In the genomic region with DNA sequence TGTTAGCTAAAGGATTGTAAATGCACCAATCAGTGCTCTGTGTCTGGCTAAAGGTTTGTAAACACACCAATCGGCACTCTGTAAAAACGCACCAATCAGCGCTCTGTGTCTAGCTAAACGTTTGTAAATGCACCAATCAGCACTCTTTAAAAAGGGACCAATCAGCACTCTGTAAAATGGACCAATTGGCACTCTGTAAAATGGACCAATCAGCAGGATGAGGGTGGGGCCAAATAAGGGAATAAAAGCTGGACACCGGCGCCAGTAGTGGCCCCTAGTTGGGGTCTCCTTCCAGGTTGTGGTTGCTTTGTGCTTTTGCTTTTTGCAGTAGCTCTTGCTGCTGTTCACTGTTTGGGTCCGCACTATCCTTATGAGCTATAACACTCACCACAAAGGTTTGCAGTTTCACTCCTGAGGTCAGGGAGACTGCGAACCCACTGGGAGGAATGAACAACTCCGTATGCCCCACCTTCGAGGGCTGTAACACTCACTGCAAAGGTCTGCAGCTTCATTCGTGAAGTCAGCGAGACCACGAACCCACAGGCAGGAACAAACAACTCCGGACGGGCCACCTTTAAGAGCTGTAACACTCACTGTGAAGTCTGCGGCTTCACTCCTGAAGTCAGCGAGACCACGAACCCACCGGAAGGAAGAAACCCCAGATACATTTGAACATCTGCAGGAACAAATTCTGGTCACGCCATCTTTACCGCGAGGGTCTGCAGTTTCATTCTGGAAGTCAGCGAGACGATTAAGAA, we compare ENCODE assay signal across 8 cellular contexts. TPM values are rescaled to one million over a fixed set of nuclear protein-coding genes. Genes with fewer than 3 reads are reported as not detected.
DNase-seq lines count a peak whose midpoint lies in the region; ATAC-seq lines count a peak whose summit lies in the region.

No MANE protein-coding gene starts in this region.

- no peaks in the 10 kb centered on the region for H3K9me3 ChIP-seq in effector memory CD4-positive, alpha-beta T cell (ENCODE audit: control insufficient read depth, low read length)
- no peaks in the 10 kb centered on the region for H3K9me3 ChIP-seq in skeletal muscle tissue (ENCODE audit: control insufficient read depth in 3 of 3, low read length in 3 of 3)

- no peaks in the 10 kb centered on the region for H3K36me3 ChIP-seq in effector memory CD4-positive, alpha-beta T cell (ENCODE audit: control insufficient read depth, insufficient read depth, low read length)
- no peaks in the 10 kb centered on the region for H3K36me3 ChIP-seq in skeletal muscle tissue (ENCODE audit: control insufficient read depth in 3 of 3, insufficient read depth in 3 of 3, low read length in 3 of 3)

- peak overlapping the region; percentile 77 for H3K27ac ChIP-seq in effector memory CD4-positive, alpha-beta T cell (ENCODE audit: insufficient read depth, low read length, poor library complexity, severe bottlenecking)
- no peak overlapping the region for H3K27ac ChIP-seq in skeletal muscle tissue (ENCODE audit: low read depth, low read length)

- peak overlapping the region in 1 of 3 donors; percentile 98 for H3K9ac ChIP-seq in skeletal muscle tissue (ENCODE audit: low read depth in 1 of 3, low read length in 3 of 3)

- ATAC-seq in HG03280 (IDR thresholded peaks at IDR 0.05; ENCODE audit: unreplicated experiment) = peak; percentile 34

- peaks cover 21% of the 10 kb centered on the region for H3K4me1 ChIP-seq in effector memory CD4-positive, alpha-beta T cell (ENCODE audit: control insufficient read depth, insufficient read depth, low read length, poor library complexity, severe bottlenecking)
- H3K4me1 ChIP-seq in skeletal muscle tissue (ENCODE audit: control insufficient read depth in 3 of 3, insufficient read depth in 3 of 3, low read length in 3 of 3) = peaks cover 11 to 23% (median 14%) of the 10 kb centered on the region in 3 donors

- DNase-seq in SIG-M5 treated with dmso at 0.1 percent for 504 hours (lab: John Stamatoyannopoulos, UW; ENCODE audit: unreplicated experiment) (peak; percentile 18), SIG-M5 (lab: John Stamatoyannopoulos, UW) (no peak), NCI-H1048 (lab: John Stamatoyannopoulos, UW) (no peak), GM03348 (ENCODE audit: low spot score) (no peak)
- peak; percentile 53 to 60 for DNase-seq in activated CD4-positive, alpha-beta T cell treated with anti-CD3 and anti-CD28 coated beads for 4 hours
- DNase-seq in effector memory CD4-positive, alpha-beta T cell = peak; percentile 63 to 75 (median 72)

- H3K27me3 ChIP-seq in effector memory CD4-positive, alpha-beta T cell (replicated peaks; ENCODE audit: control insufficient read depth, insufficient read depth, low read length, poor library complexity, severe bottlenecking) = no peaks in the 10 kb centered on the region
- H3K27me3 ChIP-seq in skeletal muscle tissue (ENCODE audit: control insufficient read depth in 3 of 3, insufficient read depth in 3 of 3, low read length in 3 of 3) = no peaks in the 10 kb centered on the region

- H3K4me3 ChIP-seq in effector memory CD4-positive, alpha-beta T cell (ENCODE audit: insufficient read depth, low read depth, low read length, poor library complexity, severe bottlenecking) = peak overlapping the region; percentile 83
- H3K4me3 ChIP-seq in skeletal muscle tissue (ENCODE audit: low read length in 3 of 3) = peak overlapping the region; percentile 87 to 97 (median 96)

RNA-seq across cellular contexts. Expression of a gene that starts 1.1 kb away (rescaled TPM):
- total RNA-seq in skeletal muscle tissue = 38.1 TPM

Comparison
In these comparisons a context has a peak if more than half of its experiments do, and no peak if none do; other contexts are left out.
1. DNase-seq: peak in SIG-M5 treated with dmso at 0.1 percent for 504 hours (single experiment), activated CD4-positive, alpha-beta T cell treated with anti-CD3 and anti-CD28 coated beads for 4 hours (2 of 2) and effector memory CD4-positive, alpha-beta T cell (3 of 3); none in SIG-M5 (single experiment), NCI-H1048 (single experiment) and GM03348 (single experiment).